Comparison of ENCODE assay signal across 8 cellular contexts in genomic region chr4:53015681-53016080, GRCh38.
DNase-seq lines count a peak whose midpoint lies in the region; ATAC-seq, FAIRE-seq and TF ChIP-seq lines count a peak whose summit lies in the region.

No MANE protein-coding gene starts in this region.

- TF ChIP-seq POLR2A in GM12892 (IDR thresholded peaks at IDR 0.05; ENCODE audit: low read depth, low read length), result no peak

- DNase-seq in D721Med (ENCODE audit: insufficient read length, low spot score) (no peak), HTR-8/SVneo (ENCODE audit: insufficient read length, low spot score) (peak; percentile 5), SK-N-DZ (ENCODE audit: low spot score) (peak; percentile 67), globus pallidus (ENCODE audit: low spot score) (peak; percentile 16), skeletal muscle cell (ENCODE audit: low read depth) (peak; percentile 37), GM12892 (ENCODE audit: insufficient read length) (no peak), LoVo (ENCODE audit: low spot score) (no peak)

- FAIRE-seq in D721Med (lab: Jason Lieb, UNC) (peak; percentile 48), HTR-8/SVneo (lab: Jason Lieb, UNC) (no peak), GM12892 (lab: Jason Lieb, UNC) (no peak)

- ATAC-seq in HG03159 (IDR thresholded peaks at IDR 0.05; ENCODE audit: unreplicated experiment), result no peak

- peak; percentile 87 for TF ChIP-seq CTCF in D721Med (IDR thresholded peaks at IDR 0.05; ENCODE audit: insufficient read depth, missing control alignments)

- no peak overlapping the region for H3K4me3 ChIP-seq in skeletal muscle cell (ENCODE audit: low read depth, low read length)

Comparison
In these comparisons a context has a peak if more than half of its experiments do, and no peak if none do; other contexts are left out.
1. DNase-seq: peak in HTR-8/SVneo (single experiment), SK-N-DZ (single experiment), globus pallidus (single experiment) and skeletal muscle cell (single experiment); none in D721Med (single experiment), GM12892 (single experiment) and LoVo (single experiment).